12 cellular contexts compared by ENCODE assay signal in genomic region chr22:18032455-18033101, GRCh38. TPM values are rescaled to one million over a fixed set of nuclear protein-coding genes. Genes with fewer than 3 reads are reported as not detected.
A peak's percentile ranks its signal among the peaks of the same experiment; 100 is the strongest.
DNase-seq lines count a peak whose midpoint lies in the region; ATAC-seq and TF ChIP-seq lines count a peak whose summit lies in the region.
"Had no signal": no experiment of that assay in that cellular context is flagged by ENCODE, and none has a peak within 500 bp of the region (broad histone marks: within the 10 kb centered on the region; RNA-seq: fewer than 3 reads in every experiment).

No MANE protein-coding gene starts in this region.

- 46 to 52% methylated on average over 6 of the region's 6 CpGs for WGBS in heart right ventricle, 2 donors
- 55 to 83% (median 73%) methylated on average over 6 of the region's 6 CpGs for WGBS in stomach, 5 donors

- H3K4me3 ChIP-seq in WERI-Rb-1 (ENCODE audit: low read depth, low read length), result no peak overlapping the region
- H3K4me3 ChIP-seq in heart right ventricle, result no peak overlapping the region
- H3K4me3 ChIP-seq in stomach, result no peak overlapping the region

- H3K27ac ChIP-seq in WERI-Rb-1, result no peak overlapping the region
- H3K27ac ChIP-seq in heart right ventricle, result peak overlapping the region in 5 of 10 donors; percentile 42 to 71 (median 63)
- H3K27ac ChIP-seq in stomach, result peak overlapping the region in 3 of 5 donors; percentile 48 to 78 (median 57)

- intact Hi-C loops in heart right ventricle (cut with DNase I), result loop anchor here in 1 of 10 donors (10.0 kb wide), 1 partner anchor 58 kb away; no protein-coding TSS in a partner anchor
- intact Hi-C loops in stomach (cut with DNase I; ENCODE audit: low total_unique reads), result no loop called here

- DNase-seq in HK-2 (ENCODE audit: unreplicated experiment) (peak; percentile 74), WERI-Rb-1 (peak; percentile 37), heart right ventricle (no peak), stomach (no peak), medulla oblongata (ENCODE audit: extremely low spot score) (no peak), cortex of kidney (lab: John Stamatoyannopoulos, UW) (no peak)
- DNase-seq in activated CD8-positive, alpha-beta memory T cell treated with anti-CD3 and anti-CD28 coated beads, Interleukin-2, amount 50 U/mL, for 48 hours, result no peak
- DNase-seq: activated naive CD4-positive, alpha-beta T cell; GDM1; NCI-H187 treated with DMSO at 0.1 percent for 48 hours; T-helper 17 cell had no signal

- no peak for TF ChIP-seq EP300 in stomach (IDR thresholded peaks at IDR 0.05)

- ATAC-seq in heart right ventricle, result peak in 7 of 8 donors; percentile 35 to 68 (median 56)
- ATAC-seq in GM21723 (IDR thresholded peaks at IDR 0.05; ENCODE audit: unreplicated experiment), result no peak
- ATAC-seq: T-helper 17 cell had no signal

- H3K9me3 ChIP-seq in WERI-Rb-1 (ENCODE audit: severe bottlenecking) (no peaks in the 10 kb centered on the region), heart right ventricle (no peaks in the 10 kb centered on the region), stomach (no peaks in the 10 kb centered on the region)

- H3K27me3 ChIP-seq in WERI-Rb-1 (ENCODE audit: insufficient read depth, low read depth, severe bottlenecking) (no peaks in the 10 kb centered on the region), heart right ventricle (peaks cover 0 to 10% (median 0%) of the 10 kb centered on the region in 7 donors), stomach (no peaks in the 10 kb centered on the region)

- no peak for TF ChIP-seq POLR2A in stomach (IDR thresholded peaks at IDR 0.05)

- TF ChIP-seq CTCF in WERI-Rb-1 (IDR thresholded peaks at IDR 0.05; ENCODE audit: low read depth, low read length) (no peak), heart right ventricle (IDR thresholded peaks at IDR 0.05) (no peak), stomach (IDR thresholded peaks at IDR 0.05) (no peak)

- peaks cover 0 to 44% (median 20%) of the 10 kb centered on the region in 9 donors for H3K4me1 ChIP-seq in heart right ventricle
- H3K4me1 ChIP-seq in stomach, result peaks cover 0 to 28% (median 0%) of the 10 kb centered on the region in 4 donors

- H3K36me3 ChIP-seq in WERI-Rb-1, result no peaks in the 10 kb centered on the region
- no peaks in the 10 kb centered on the region for H3K36me3 ChIP-seq in heart right ventricle
- no peaks in the 10 kb centered on the region for H3K36me3 ChIP-seq in stomach

RNA-seq across cellular contexts. Expression of gene MICAL3, which starts 8.2 kb away (rescaled TPM):
- 100 to 1,000 TPM in 9 of 10 donors, 10 to 100 TPM in 1; 74.7 to 137 (median 112) TPM for total RNA-seq in heart right ventricle
- polyA plus RNA-seq in heart right ventricle, result 10 to 100 TPM; 13.2 to 63.1 TPM
- total RNA-seq in stomach, result 100 to 1,000 TPM in 1 of 5 donors, 10 to 100 TPM in 4; 17.5 to 130 (median 37.3) TPM
- polyA plus RNA-seq in stomach, result 1 to 10 TPM; 3.5 to 5.1 (median 4.9) TPM

RNA-seq across cellular contexts. Expression of gene PEX26, which starts 45.2 kb away (rescaled TPM):
- 10 to 100 TPM; 16.6 to 27.1 (median 21.3) TPM for total RNA-seq in heart right ventricle
- 10 to 100 TPM in 1 of 2 donors, 1 to 10 TPM in 1; 8.3 to 10.7 TPM for polyA plus RNA-seq in heart right ventricle
- total RNA-seq in stomach, result 100 to 1,000 TPM in 1 of 5 donors, 10 to 100 TPM in 4; 11.7 to 564 (median 17.9) TPM
- 10 to 100 TPM in 2 of 3 donors, 1 to 10 TPM in 1; 6.7 to 20.5 (median 12.7) TPM for polyA plus RNA-seq in stomach

Comparison
In these comparisons a context has a peak if more than half of its experiments do, and no peak if none do; other contexts are left out.
1. DNase-seq: peak in HK-2 (single experiment) and WERI-Rb-1 (single experiment); none in heart right ventricle (0 of 2), stomach (single experiment), medulla oblongata (single experiment), cortex of kidney (single experiment) and activated CD8-positive, alpha-beta memory T cell treated with anti-CD3 and anti-CD28 coated beads, Interleukin-2, amount 50 U/mL, for 48 hours (single experiment).